8 cellular contexts compared by ENCODE assay signal in genomic region chr6:36807143-36807542, GRCh38.
"Had no signal": no experiment of that assay in that cellular context is flagged by ENCODE, and none has a peak within 500 bp of the region (broad histone marks: within the 10 kb centered on the region; RNA-seq: fewer than 3 reads in every experiment).

No MANE protein-coding gene starts in this region.

- FAIRE-seq: G401.6, GM12878, GM12891, GM12892, GM18507, GM19239 had no signal

- ATAC-seq: GM12878 had no signal

- DNase-seq: GDM1, GF-D8 had no signal

- H3K4me3 ChIP-seq: GM12878 had no signal
